In the genomic region with DNA sequence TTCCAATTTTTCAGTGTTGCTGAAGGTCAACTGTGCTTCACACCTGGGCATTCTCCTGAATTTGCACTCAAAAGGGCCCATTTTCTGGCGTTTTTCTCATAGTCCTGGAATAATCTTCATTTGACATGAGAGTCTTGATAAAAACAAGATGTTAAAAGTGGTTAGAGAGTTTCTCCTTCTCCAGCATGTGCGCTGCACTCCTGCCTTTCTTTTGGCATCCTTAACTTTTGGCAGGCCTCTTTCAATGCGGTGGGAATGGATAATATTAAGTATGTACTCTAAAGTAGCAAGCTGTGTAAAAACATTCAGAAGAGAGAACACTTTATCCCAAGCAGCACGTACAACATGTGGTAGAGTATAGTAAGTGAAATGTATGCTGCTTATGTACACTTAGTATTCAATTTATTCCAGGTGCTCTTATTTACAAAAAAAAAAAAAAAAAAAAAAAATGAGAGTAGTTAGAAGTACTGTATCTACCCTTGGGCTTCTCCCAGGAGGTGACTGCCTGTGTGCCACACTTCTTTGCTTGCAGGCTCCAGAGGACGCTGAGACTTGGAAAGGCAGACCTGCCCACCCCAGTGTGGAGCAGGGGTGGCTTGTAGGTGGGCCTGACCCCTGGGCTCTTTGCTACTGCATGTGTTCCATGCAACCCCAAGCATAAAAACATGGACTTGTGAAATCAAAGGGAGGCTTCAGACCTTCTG, we compare ENCODE assay signal across 1 cellular context.
TF ChIP-seq lines count a peak whose summit lies in the region.

No MANE protein-coding gene starts in this region.

TF ChIP-seq in SK-N-SH, 30 proteins besides CTCF, POLR2A, EP300 and RAD21 (continued from another document):
- no peak for TF ChIP-seq MEF2A (IDR thresholded peaks at IDR 0.05; ENCODE audit: borderline replicate concordance, low read depth)
- TF ChIP-seq, protein P1, sequence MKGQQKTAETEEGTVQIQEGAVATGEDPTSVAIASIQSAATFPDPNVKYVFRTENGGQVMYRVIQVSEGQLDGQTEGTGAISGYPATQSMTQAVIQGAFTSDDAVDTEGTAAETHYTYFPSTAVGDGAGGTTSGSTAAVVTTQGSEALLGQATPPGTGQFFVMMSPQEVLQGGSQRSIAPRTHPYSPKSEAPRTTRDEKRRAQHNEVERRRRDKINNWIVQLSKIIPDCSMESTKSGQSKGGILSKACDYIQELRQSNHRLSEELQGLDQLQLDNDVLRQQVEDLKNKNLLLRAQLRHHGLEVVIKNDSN (IDR thresholded peaks at IDR 0.05; ENCODE audit: borderline replicate concordance, low read depth): no peak
- TF ChIP-seq TAF1 (IDR thresholded peaks at IDR 0.05; ENCODE audit: borderline replicate concordance, low read depth, low read length): no peak
- TF ChIP-seq MXI1 (IDR thresholded peaks at IDR 0.05; ENCODE audit: low read depth, low read length): no peak
- no peak for TF ChIP-seq NRF1 (IDR thresholded peaks at IDR 0.05; ENCODE audit: low read depth, low read length)
- TF ChIP-seq YY1 (IDR thresholded peaks at IDR 0.05; ENCODE audit: low read depth): no peak
- TF ChIP-seq RCOR1 (IDR thresholded peaks at IDR 0.05; ENCODE audit: low read length): no peak
